Comparison of ENCODE assay signal across 22 cellular contexts in the genomic region with DNA sequence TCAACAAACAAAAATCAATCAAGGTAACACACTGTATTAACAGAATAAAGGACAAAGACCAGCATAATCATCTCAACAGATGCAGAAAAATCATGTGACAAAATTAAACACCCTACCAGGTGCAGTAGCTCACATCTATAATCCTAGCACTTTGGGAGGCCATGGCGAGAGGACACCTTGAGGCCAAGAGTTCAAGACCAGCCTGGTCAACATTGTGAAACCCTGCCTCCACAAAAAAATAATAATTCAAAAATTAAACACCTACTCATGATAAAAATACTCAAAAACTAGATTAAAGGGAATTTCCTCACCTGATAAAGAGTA.
"Had no signal": no experiment of that assay in that cellular context is flagged by ENCODE, and none has a peak within 500 bp of the region (broad histone marks: within the 10 kb centered on the region; RNA-seq: fewer than 3 reads in every experiment).

No MANE protein-coding gene starts in this region.

- H3K4me1 ChIP-seq: pancreas, testis, tibial nerve, upper lobe of right lung had no signal

- ATAC-seq: effector memory CD8-positive, alpha-beta T cell; gastrocnemius medialis; natural killer cell; pancreas; sciatic nerve; stimulated activated naive CD8-positive, alpha-beta T cell treated with anti-CD3 and anti-CD28 coated beads, Interleukin-15, amount 100 ng/mL, for 72 hours; upper lobe of right lung had no signal

- H3K4me1 Mint-ChIP-seq: natural killer cell had no signal

- DNase-seq: effector memory CD8-positive, alpha-beta T cell; gastrocnemius medialis; heart right ventricle; hypothalamus; kidney glomerular epithelial cell; mammary epithelial cell; natural killer cell; occipital lobe; pancreas; psoas muscle; retina; stimulated activated CD4-positive, alpha-beta T cell treated with anti-CD3 and anti-CD28 coated beads, Interleukin-2, amount 100 ng/mL, for 24 hours; stimulated activated CD4-positive, alpha-beta T cell treated with anti-CD3 and anti-CD28 coated beads, Interleukin-4, amount 100 ng/mL, for 4 hours; stimulated activated naive B cell treated with anti-CD40 and anti-IgM and Interleukin-4, amounts not matched to agents 10 μg/mL and 1 μg/mL and 100 μg/mL, for 72 hours; stimulated activated naive CD8-positive, alpha-beta T cell treated with anti-CD3 and anti-CD28 coated beads, Interleukin-15, amount 100 ng/mL, for 72 hours; testis; upper lobe of right lung had no signal

- H3K27ac ChIP-seq: epithelial cell of prostate, esophagus muscularis mucosa, gastrocnemius medialis, heart right ventricle, pancreas, psoas muscle, testis, tibial nerve, upper lobe of right lung had no signal

- H3K4me3 Mint-ChIP-seq: dendritic cell treated with granulocyte-macrophage colony-stimulating factor and Interleukin-4, amounts not matched to agents 40 ng/mL and 50 ng/mL, for 4 days; natural killer cell; stimulated activated naive B cell treated with anti-CD40 and anti-IgM and Interleukin-4, amounts not matched to agents 10 μg/mL and 1 μg/mL and 100 μg/mL, for 72 hours; stimulated activated naive CD8-positive, alpha-beta T cell treated with anti-CD3 and anti-CD28 coated beads, Interleukin-15, amount 100 ng/mL, for 72 hours had no signal

- H3K4me3 ChIP-seq: esophagus muscularis mucosa, gastrocnemius medialis, heart right ventricle, pancreas, psoas muscle, testis, tibial nerve, upper lobe of right lung had no signal

- H3K9me3 Mint-ChIP-seq: natural killer cell had no signal

- H3K27me3 ChIP-seq: esophagus muscularis mucosa, gastrocnemius medialis, heart right ventricle, pancreas, testis, tibial nerve, upper lobe of right lung had no signal

- H3K27me3 Mint-ChIP-seq: effector memory CD8-positive, alpha-beta T cell; stimulated activated naive B cell treated with anti-CD40 and anti-IgM and Interleukin-4, amounts not matched to agents 10 μg/mL and 1 μg/mL and 100 μg/mL, for 72 hours had no signal

- H3K36me3 ChIP-seq: gastrocnemius medialis, pancreas, tibial nerve, upper lobe of right lung had no signal

- H3K27ac Mint-ChIP-seq: dendritic cell treated with granulocyte-macrophage colony-stimulating factor and Interleukin-4, amounts not matched to agents 40 ng/mL and 50 ng/mL, for 4 days; effector memory CD8-positive, alpha-beta T cell; natural killer cell; stimulated activated naive B cell treated with anti-CD40 and anti-IgM and Interleukin-4, amounts not matched to agents 10 μg/mL and 1 μg/mL and 100 μg/mL, for 72 hours had no signal

- H3K9me3 ChIP-seq: gastrocnemius medialis, pancreas, psoas muscle, testis, upper lobe of right lung had no signal
